In genomic region chr5:165538065-165538464, GRCh38 we compare ENCODE assay signal across 25 cellular contexts.
"Had no signal": no experiment of that assay in that cellular context is flagged by ENCODE, and none has a peak within 500 bp of the region (broad histone marks: within the 10 kb centered on the region; RNA-seq: fewer than 3 reads in every experiment).

No MANE protein-coding gene starts in this region.

- H3K9me3 Mint-ChIP-seq: nephron progenitor cell had no signal

- H3K36me3 ChIP-seq: esophagus squamous epithelium, gastrocnemius medialis, left lung, prostate gland, right atrium auricular region, stomach, thyroid gland, vagina had no signal

- H3K36me3 Mint-ChIP-seq: naive thymus-derived CD8-positive, alpha-beta T cell had no signal

- H3K4me2 ChIP-seq: smooth muscle cell had no signal

- DNase-seq: cortex of kidney; effector memory CD8-positive, alpha-beta T cell; erythroblast; esophagus squamous epithelium; foreskin fibroblast; gastrocnemius medialis; head of caudate nucleus; left cardiac atrium; left lung; mesendoderm; naive thymus-derived CD8-positive, alpha-beta T cell; nephron progenitor cell; nucleus accumbens; stimulated activated CD4-positive, alpha-beta T cell treated with anti-CD3 and anti-CD28 coated beads, Interleukin-12 subunit alpha, Interleukin-12 subunit beta, amount 100 ng/mL, for 4 hours; stimulated activated CD4-positive, alpha-beta T cell treated with anti-CD3 and anti-CD28 coated beads, Interleukin-1b, Interleukin-23, amount 100 ng/mL, for 48 hours; stimulated activated CD4-positive, alpha-beta T cell treated with anti-CD3 and anti-CD28 coated beads, Interleukin-4, amount 100 ng/mL, for 1 hour; stimulated activated CD8-positive, alpha-beta memory T cell treated with anti-CD3 and anti-CD28 coated beads, Interleukin-4, amount 100 ng/mL, for 48 hours; stimulated activated naive CD4-positive, alpha-beta T cell; stomach; thyroid gland; trophoblast cell had no signal

- H3K27ac Mint-ChIP-seq: effector memory CD8-positive, alpha-beta T cell; naive thymus-derived CD8-positive, alpha-beta T cell; nephron progenitor cell had no signal

- H3K9me3 ChIP-seq: esophagus squamous epithelium, gastrocnemius medialis, prostate gland, right atrium auricular region, stomach, thyroid gland, vagina had no signal

- H3K4me1 ChIP-seq: esophagus squamous epithelium, gastrocnemius medialis, left lung, prostate gland, right atrium auricular region, thyroid gland, vagina had no signal

- H3K4me3 Mint-ChIP-seq: effector memory CD8-positive, alpha-beta T cell; naive thymus-derived CD8-positive, alpha-beta T cell; nephron progenitor cell had no signal

- H3K27me3 ChIP-seq: esophagus squamous epithelium, gastrocnemius medialis, left lung, right atrium auricular region, stomach, thyroid gland, vagina had no signal

- H3K4me3 ChIP-seq: esophagus squamous epithelium, gastrocnemius medialis, left lung, prostate gland, right atrium auricular region, smooth muscle cell, stomach, thyroid gland, vagina had no signal

- H3K27ac ChIP-seq: esophagus squamous epithelium, gastrocnemius medialis, left lung, prostate gland, right atrium auricular region, stomach, thyroid gland, vagina had no signal

- H3K4me1 Mint-ChIP-seq: naive thymus-derived CD8-positive, alpha-beta T cell had no signal

- H3K27me3 Mint-ChIP-seq: effector memory CD8-positive, alpha-beta T cell; naive thymus-derived CD8-positive, alpha-beta T cell had no signal
